ENCODE assay signal across 1 cellular context in genomic region chr1:232463226-232463625, GRCh38.
TF ChIP-seq lines count a peak whose summit lies in the region.

No MANE protein-coding gene starts in this region.

TF ChIP-seq in SK-N-SH treated with all-trans-retinoic acid at 6 μM for 48 hours, 23 proteins besides CTCF, POLR2A, EP300 and RAD21 (continued from another document):
- no peak for TF ChIP-seq POU6F1 (CRISPR knock-in tag; IDR thresholded peaks at IDR 0.05; ENCODE audit: borderline replicate concordance, low read depth)
- TF ChIP-seq ARNTL (CRISPR knock-in tag; IDR thresholded peaks at IDR 0.05; ENCODE audit: borderline replicate concordance, low read depth), result no peak
- no peak for TF ChIP-seq BACH2 (CRISPR knock-in tag; IDR thresholded peaks at IDR 0.05; ENCODE audit: borderline replicate concordance)
- no peak for TF ChIP-seq ESRRG (CRISPR knock-in tag; IDR thresholded peaks at IDR 0.05)
- no peak for TF ChIP-seq TOX (CRISPR knock-in tag; IDR thresholded peaks at IDR 0.05; ENCODE audit: borderline replicate concordance)
- TF ChIP-seq ZFP3 (CRISPR knock-in tag; IDR thresholded peaks at IDR 0.05), result no peak
